ENCODE assay signal across 23 cellular contexts in genomic region chr12:131378176-131378842, GRCh38.
"Had no signal": no experiment of that assay in that cellular context is flagged by ENCODE, and none has a peak within 500 bp of the region (broad histone marks: within the 10 kb centered on the region; RNA-seq: fewer than 3 reads in every experiment).

No MANE protein-coding gene starts in this region.

- H3K27me3 ChIP-seq: Peyer's patch, SJCRH30 had no signal

- H3K4me1 ChIP-seq: breast epithelium, Peyer's patch, SJCRH30 had no signal

- H3K36me3 ChIP-seq: breast epithelium, Peyer's patch, SJCRH30, WERI-Rb-1 had no signal

- H3K27ac ChIP-seq: breast epithelium, KMS-11, Peyer's patch, RWPE1, SJCRH30, WERI-Rb-1 had no signal

- H3K4me3 ChIP-seq: breast epithelium, Peyer's patch, SJCRH30 had no signal

- DNase-seq: activated CD4-positive, alpha-beta memory T cell treated with anti-CD3 and anti-CD28 coated beads, Interleukin-2, amount 10 ng/mL, durations not matched to agents 7 days and 5 days; activated CD4-positive, alpha-beta T cell treated with anti-CD3 and anti-CD28 coated beads for 36 hours; activated CD4-positive, alpha-beta T cell treated with anti-CD3 and anti-CD28 coated beads, Interleukin-2, amount 50 U/mL, for 1 hour; activated effector memory CD4-positive, alpha-beta T cell treated with Interleukin-2 at 50 U/mL for 16 hours; activated naive CD4-positive, alpha-beta T cell; activated T-cell treated with anti-CD3 and anti-CD28 coated beads, Interleukin-2, amount 50 U/mL, for 24 hours; aorta; central memory CD4-positive, alpha-beta T cell; NCI-H1092; NCI-H1417; NCI-H2029; NCI-H2107; NCI-H2171 treated with DMSO at 0.1 percent for 48 hours; NCI-H226; Peyer's patch; Right ventricle myocardium superior; SJCRH30; SK-N-SH; T-helper 1 cell; WERI-Rb-1 had no signal

- H3K9ac ChIP-seq: KMS-11, SK-N-SH had no signal

- H3K9me3 ChIP-seq: breast epithelium, Peyer's patch, SJCRH30, SK-N-SH had no signal
